In genomic region chr12:93819048-93819491, GRCh38 we compare ENCODE assay signal across 10 cellular contexts.
DNase-seq lines count a peak whose midpoint lies in the region; ATAC-seq and TF ChIP-seq lines count a peak whose summit lies in the region.
"Had no signal": no experiment of that assay in that cellular context is flagged by ENCODE, and none has a peak within 500 bp of the region (broad histone marks: within the 10 kb centered on the region; RNA-seq: fewer than 3 reads in every experiment).

No MANE protein-coding gene starts in this region.

- H3K9me3 ChIP-seq in right lobe of liver (no peaks in the 10 kb centered on the region), stomach (no peaks in the 10 kb centered on the region)

- peaks cover 0 to 23% (median 6%) of the 10 kb centered on the region in 4 donors for H3K4me1 ChIP-seq in right lobe of liver
- peaks cover 6 to 50% (median 33%) of the 10 kb centered on the region in 4 donors for H3K4me1 ChIP-seq in stomach

- H3K27me3 ChIP-seq in dorsolateral prefrontal cortex: no peaks in the 10 kb centered on the region
- no peaks in the 10 kb centered on the region for H3K27me3 ChIP-seq in right lobe of liver
- H3K27me3 ChIP-seq in stomach: no peaks in the 10 kb centered on the region

- intact Hi-C loops in dorsolateral prefrontal cortex (cut with DNase I): loop anchor here (5.0 to 10.0 kb wide), 3 partner anchors 42 to 134 kb away; no protein-coding TSS in a partner anchor
- intact Hi-C loops in right lobe of liver (cut with DNase I): no loop called here
- intact Hi-C loops in stomach (cut with DNase I; ENCODE audit: low total_unique reads): no loop called here

- TF ChIP-seq CTCF in dorsolateral prefrontal cortex (IDR thresholded peaks at IDR 0.05 in 54 of 56, conservative IDR thresholded peaks at IDR 0.05 in 2 of 56; ENCODE audit: low read depth in 1 of 56, partially characterized antibody in 56 of 56) (no peak), right lobe of liver (IDR thresholded peaks at IDR 0.05) (no peak), stomach (IDR thresholded peaks at IDR 0.05) (no peak)

- no peak overlapping the region for H3K4me3 ChIP-seq in dorsolateral prefrontal cortex
- no peak overlapping the region for H3K4me3 ChIP-seq in right lobe of liver
- no peak overlapping the region for H3K4me3 ChIP-seq in stomach

- no peaks in the 10 kb centered on the region for H3K36me3 ChIP-seq in right lobe of liver
- no peaks in the 10 kb centered on the region for H3K36me3 ChIP-seq in stomach

- peak; percentile 80 for DNase-seq in HCEC 1CT
- peak in 8 of 10 donors; percentile 36 to 73 (median 58) for DNase-seq in dorsolateral prefrontal cortex
- no peak for DNase-seq in right lobe of liver
- DNase-seq in stomach: peak; percentile 39
- no peak for DNase-seq in stimulated activated CD4-positive, alpha-beta T cell treated with anti-CD3 and anti-CD28 coated beads, Interleukin-12 subunit alpha, Interleukin-12 subunit beta, amount 100 ng/mL, for 4 hours
- no peak for DNase-seq in NCI-H2171 (lab: John Stamatoyannopoulos, UW)
- DNase-seq: NCI-H146 had no signal

- WGBS in right lobe of liver (ENCODE audit: insufficient coverage, low coverage, low lambda C conversion rate, missing lambda C conversion rate): 67% methylated on average over 4 of the region's 4 CpGs
- WGBS in stomach, 5 donors: 34 to 49% (median 42%) methylated on average over 4 of the region's 4 CpGs

- TF ChIP-seq EP300 in stomach (IDR thresholded peaks at IDR 0.05): no peak

- ATAC-seq in right lobe of liver (peak; percentile 7 to 46 (median 20)), HG02852 (IDR thresholded peaks at IDR 0.05; ENCODE audit: unreplicated experiment) (no peak), GM19397 (IDR thresholded peaks at IDR 0.05; ENCODE audit: unreplicated experiment) (no peak)
- ATAC-seq: SK-N-SH treated with all-trans-retinoic acid at 6 μM for 48 hours had no signal

- H3K27ac ChIP-seq in dorsolateral prefrontal cortex: peak overlapping the region in 50 of 59 donors; percentile 1 to 82 (median 59)
- peak overlapping the region; percentile 13 to 56 (median 48) for H3K27ac ChIP-seq in right lobe of liver
- peak overlapping the region in 4 of 5 donors; percentile 68 to 93 (median 80) for H3K27ac ChIP-seq in stomach

- TF ChIP-seq POLR2A in right lobe of liver (IDR thresholded peaks at IDR 0.05) (no peak), stomach (IDR thresholded peaks at IDR 0.05) (peak in 1 of 4 donors; percentile 21)

Comparison
In these comparisons a context has a peak if more than half of its experiments do, and no peak if none do; other contexts are left out.
1. DNase-seq: peak in HCEC 1CT (single experiment), dorsolateral prefrontal cortex (8 of 10) and stomach (single experiment); none in right lobe of liver (0 of 3), stimulated activated CD4-positive, alpha-beta T cell treated with anti-CD3 and anti-CD28 coated beads, Interleukin-12 subunit alpha, Interleukin-12 subunit beta, amount 100 ng/mL, for 4 hours (single experiment) and NCI-H2171 (single experiment).
2. ATAC-seq: peak in right lobe of liver (4 of 4); none in HG02852 (single experiment) and GM19397 (single experiment).
3. intact Hi-C loops: an anchor here in dorsolateral prefrontal cortex (5.0 to 10.0 kb wide); none called in right lobe of liver and stomach.
4. Peak in every context shown above with its lines, with median percentiles within 50 percentile points of each other: H3K27ac ChIP-seq.